ENCODE assay signal across 2 cellular contexts in the genomic region with DNA sequence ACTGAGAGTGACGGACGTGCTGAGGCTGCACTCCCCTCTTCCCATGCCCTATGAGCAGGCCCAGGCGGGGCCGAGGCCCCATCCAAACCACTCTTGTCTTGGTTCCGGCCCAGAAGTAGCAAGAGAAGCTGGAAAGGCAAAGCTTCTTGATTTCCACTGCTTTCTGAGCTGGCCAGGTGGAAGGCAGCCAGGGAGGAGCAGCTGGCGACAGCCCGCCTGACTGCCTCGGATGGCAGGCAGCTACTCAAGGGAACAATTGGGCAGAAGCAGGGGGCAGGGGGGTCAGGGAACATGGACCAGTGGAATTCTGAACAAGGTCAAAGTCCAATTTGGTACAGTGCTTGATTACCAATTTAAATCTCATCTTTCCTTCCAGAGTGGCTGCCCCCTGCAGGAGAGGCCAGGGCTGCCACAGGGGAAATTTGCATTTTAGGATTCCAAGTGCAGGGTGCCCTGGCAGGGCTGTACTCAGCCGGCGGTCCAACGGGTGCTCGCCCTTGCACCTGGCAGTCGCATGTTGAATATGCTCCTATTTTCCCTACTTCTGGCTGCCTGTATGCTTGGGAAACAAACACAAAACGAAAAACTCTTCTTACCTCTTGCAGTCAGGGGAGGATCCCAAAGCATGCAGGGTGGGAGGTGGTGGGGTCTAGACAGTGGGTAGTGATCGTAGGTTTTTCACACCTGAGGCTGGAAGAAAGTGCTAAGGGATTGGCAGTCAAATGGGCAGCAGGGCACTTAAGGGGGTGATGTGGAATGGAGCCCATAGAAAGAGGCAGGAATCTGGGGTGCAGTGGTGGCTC.
TF ChIP-seq lines count a peak whose summit lies in the region.

No MANE protein-coding gene starts in this region.

TF ChIP-seq in HCT116, 20 proteins besides CTCF, POLR2A, EP300 and RAD21 (continued from another document):
- TF ChIP-seq FOSL1 (IDR thresholded peaks at IDR 0.05; ENCODE audit: low read depth) (no peak), SIN3A (IDR thresholded peaks at IDR 0.05; ENCODE audit: low read depth) (no peak), ZNF274 (IDR thresholded peaks at IDR 0.05; ENCODE audit: low read depth, low read length) (no peak), ZFX (IDR thresholded peaks at IDR 0.05) (no peak), POLR2AphosphoS5 (IDR thresholded peaks at IDR 0.05; ENCODE audit: low read depth, low read length) (no peak), YY1 (IDR thresholded peaks at IDR 0.05; ENCODE audit: extremely low read depth, insufficient replicate concordance, low read depth, low read length) (no peak), EGR1 (IDR thresholded peaks at IDR 0.05; ENCODE audit: low read depth) (no peak), SRF (IDR thresholded peaks at IDR 0.05; ENCODE audit: low read depth) (no peak), CEBPB (IDR thresholded peaks at IDR 0.05; ENCODE audit: low read depth) (no peak), TCF7L2 (IDR thresholded peaks at IDR 0.05; ENCODE audit: borderline replicate concordance, extremely low read depth, insufficient read depth, insufficient read length) (no peak), EZH2phosphoT487 (IDR thresholded peaks at IDR 0.05; ENCODE audit: borderline replicate concordance) (no peak), CBX3 (IDR thresholded peaks at IDR 0.05; ENCODE audit: low read depth) (no peak), EZH2 (IDR thresholded peaks at IDR 0.05) (no peak)
- TF ChIP-seq, protein P1, sequence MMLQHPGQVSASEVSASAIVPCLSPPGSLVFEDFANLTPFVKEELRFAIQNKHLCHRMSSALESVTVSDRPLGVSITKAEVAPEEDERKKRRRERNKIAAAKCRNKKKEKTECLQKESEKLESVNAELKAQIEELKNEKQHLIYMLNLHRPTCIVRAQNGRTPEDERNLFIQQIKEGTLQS (IDR thresholded peaks at IDR 0.05): no peak
- TF ChIP-seq, protein P2, sequence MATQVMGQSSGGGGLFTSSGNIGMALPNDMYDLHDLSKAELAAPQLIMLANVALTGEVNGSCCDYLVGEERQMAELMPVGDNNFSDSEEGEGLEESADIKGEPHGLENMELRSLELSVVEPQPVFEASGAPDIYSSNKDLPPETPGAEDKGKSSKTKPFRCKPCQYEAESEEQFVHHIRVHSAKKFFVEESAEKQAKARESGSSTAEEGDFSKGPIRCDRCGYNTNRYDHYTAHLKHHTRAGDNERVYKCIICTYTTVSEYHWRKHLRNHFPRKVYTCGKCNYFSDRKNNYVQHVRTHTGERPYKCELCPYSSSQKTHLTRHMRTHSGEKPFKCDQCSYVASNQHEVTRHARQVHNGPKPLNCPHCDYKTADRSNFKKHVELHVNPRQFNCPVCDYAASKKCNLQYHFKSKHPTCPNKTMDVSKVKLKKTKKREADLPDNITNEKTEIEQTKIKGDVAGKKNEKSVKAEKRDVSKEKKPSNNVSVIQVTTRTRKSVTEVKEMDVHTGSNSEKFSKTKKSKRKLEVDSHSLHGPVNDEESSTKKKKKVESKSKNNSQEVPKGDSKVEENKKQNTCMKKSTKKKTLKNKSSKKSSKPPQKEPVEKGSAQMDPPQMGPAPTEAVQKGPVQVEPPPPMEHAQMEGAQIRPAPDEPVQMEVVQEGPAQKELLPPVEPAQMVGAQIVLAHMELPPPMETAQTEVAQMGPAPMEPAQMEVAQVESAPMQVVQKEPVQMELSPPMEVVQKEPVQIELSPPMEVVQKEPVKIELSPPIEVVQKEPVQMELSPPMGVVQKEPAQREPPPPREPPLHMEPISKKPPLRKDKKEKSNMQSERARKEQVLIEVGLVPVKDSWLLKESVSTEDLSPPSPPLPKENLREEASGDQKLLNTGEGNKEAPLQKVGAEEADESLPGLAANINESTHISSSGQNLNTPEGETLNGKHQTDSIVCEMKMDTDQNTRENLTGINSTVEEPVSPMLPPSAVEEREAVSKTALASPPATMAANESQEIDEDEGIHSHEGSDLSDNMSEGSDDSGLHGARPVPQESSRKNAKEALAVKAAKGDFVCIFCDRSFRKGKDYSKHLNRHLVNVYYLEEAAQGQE (IDR thresholded peaks at IDR 0.05; ENCODE audit: low read depth): no peak
- TF ChIP-seq, protein P3, sequence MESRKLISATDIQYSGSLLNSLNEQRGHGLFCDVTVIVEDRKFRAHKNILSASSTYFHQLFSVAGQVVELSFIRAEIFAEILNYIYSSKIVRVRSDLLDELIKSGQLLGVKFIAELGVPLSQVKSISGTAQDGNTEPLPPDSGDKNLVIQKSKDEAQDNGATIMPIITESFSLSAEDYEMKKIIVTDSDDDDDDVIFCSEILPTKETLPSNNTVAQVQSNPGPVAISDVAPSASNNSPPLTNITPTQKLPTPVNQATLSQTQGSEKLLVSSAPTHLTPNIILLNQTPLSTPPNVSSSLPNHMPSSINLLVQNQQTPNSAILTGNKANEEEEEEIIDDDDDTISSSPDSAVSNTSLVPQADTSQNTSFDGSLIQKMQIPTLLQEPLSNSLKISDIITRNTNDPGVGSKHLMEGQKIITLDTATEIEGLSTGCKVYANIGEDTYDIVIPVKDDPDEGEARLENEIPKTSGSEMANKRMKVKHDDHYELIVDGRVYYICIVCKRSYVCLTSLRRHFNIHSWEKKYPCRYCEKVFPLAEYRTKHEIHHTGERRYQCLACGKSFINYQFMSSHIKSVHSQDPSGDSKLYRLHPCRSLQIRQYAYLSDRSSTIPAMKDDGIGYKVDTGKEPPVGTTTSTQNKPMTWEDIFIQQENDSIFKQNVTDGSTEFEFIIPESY (IDR thresholded peaks at IDR 0.05; ENCODE audit: extremely low read depth, insufficient replicate concordance, low read length): no peak
- TF ChIP-seq, protein P4, sequence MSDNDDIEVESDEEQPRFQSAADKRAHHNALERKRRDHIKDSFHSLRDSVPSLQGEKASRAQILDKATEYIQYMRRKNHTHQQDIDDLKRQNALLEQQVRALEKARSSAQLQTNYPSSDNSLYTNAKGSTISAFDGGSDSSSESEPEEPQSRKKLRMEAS (IDR thresholded peaks at IDR 0.05): no peak

TF ChIP-seq in K562, 482 proteins besides CTCF, POLR2A, EP300 and RAD21:
- TF ChIP-seq, protein P5, sequence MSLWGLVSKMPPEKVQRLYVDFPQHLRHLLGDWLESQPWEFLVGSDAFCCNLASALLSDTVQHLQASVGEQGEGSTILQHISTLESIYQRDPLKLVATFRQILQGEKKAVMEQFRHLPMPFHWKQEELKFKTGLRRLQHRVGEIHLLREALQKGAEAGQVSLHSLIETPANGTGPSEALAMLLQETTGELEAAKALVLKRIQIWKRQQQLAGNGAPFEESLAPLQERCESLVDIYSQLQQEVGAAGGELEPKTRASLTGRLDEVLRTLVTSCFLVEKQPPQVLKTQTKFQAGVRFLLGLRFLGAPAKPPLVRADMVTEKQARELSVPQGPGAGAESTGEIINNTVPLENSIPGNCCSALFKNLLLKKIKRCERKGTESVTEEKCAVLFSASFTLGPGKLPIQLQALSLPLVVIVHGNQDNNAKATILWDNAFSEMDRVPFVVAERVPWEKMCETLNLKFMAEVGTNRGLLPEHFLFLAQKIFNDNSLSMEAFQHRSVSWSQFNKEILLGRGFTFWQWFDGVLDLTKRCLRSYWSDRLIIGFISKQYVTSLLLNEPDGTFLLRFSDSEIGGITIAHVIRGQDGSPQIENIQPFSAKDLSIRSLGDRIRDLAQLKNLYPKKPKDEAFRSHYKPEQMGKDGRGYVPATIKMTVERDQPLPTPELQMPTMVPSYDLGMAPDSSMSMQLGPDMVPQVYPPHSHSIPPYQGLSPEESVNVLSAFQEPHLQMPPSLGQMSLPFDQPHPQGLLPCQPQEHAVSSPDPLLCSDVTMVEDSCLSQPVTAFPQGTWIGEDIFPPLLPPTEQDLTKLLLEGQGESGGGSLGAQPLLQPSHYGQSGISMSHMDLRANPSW (CRISPR knock-in tag; IDR thresholded peaks at IDR 0.05): no peak
- TF ChIP-seq, protein P6, sequence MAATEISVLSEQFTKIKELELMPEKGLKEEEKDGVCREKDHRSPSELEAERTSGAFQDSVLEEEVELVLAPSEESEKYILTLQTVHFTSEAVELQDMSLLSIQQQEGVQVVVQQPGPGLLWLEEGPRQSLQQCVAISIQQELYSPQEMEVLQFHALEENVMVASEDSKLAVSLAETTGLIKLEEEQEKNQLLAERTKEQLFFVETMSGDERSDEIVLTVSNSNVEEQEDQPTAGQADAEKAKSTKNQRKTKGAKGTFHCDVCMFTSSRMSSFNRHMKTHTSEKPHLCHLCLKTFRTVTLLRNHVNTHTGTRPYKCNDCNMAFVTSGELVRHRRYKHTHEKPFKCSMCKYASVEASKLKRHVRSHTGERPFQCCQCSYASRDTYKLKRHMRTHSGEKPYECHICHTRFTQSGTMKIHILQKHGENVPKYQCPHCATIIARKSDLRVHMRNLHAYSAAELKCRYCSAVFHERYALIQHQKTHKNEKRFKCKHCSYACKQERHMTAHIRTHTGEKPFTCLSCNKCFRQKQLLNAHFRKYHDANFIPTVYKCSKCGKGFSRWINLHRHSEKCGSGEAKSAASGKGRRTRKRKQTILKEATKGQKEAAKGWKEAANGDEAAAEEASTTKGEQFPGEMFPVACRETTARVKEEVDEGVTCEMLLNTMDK (IDR thresholded peaks at IDR 0.05; ENCODE audit: borderline replicate concordance, insufficient read depth, low read depth, low read length, poor library complexity, severe bottlenecking): peak; percentile 5
